1 cellular context compared by ENCODE assay signal in the genomic region with DNA sequence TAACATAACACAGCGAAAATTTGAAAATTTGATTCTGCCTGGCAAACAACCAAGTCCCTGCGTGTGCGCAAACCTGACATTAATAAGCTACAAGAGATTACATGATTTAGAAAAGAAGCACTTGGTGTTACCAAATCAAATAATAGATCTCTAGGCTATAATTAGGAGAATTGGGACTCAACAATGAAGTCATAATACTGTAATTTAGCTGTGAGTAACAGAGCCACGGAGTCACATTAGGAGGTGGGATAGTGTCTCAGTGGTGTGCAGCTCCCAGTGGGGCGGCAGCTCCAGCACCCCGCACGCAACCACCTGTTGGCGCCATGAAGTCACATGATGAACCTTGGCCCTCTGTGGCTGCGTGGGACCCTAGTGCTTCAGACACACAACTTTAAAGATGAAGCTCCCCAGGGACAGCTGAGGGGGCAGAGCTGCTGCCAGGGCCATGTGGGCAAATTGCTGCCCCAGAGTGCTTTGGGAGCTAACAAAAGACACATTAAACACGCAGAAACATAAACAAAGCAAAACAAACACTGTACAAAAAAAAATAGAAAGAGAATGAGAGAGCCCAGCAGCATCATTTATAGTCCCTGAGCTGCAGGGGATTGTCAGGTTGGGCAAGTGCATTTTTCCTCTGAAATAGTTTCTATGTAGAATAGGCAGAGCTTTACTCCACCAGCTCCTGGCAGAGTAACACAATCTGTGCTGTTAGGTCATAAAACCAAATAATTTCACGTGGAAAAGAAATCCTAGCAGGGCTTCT.
TF ChIP-seq lines count a peak whose summit lies in the region.

No MANE protein-coding gene starts in this region.

TF ChIP-seq in H1, 55 proteins besides CTCF, POLR2A, EP300 and RAD21:
- TF ChIP-seq NRF1 (IDR thresholded peaks at IDR 0.05; ENCODE audit: low read depth, low read length) (no peak), TAF7 (optimal IDR thresholded peaks at IDR 0.05; ENCODE audit: borderline replicate concordance, low read depth, low read length) (no peak), POU5F1 (IDR thresholded peaks at IDR 0.05; ENCODE audit: low read depth, low read length) (no peak), CTBP2 (IDR thresholded peaks at IDR 0.05; ENCODE audit: borderline replicate concordance, insufficient read depth, insufficient read length, low read length) (no peak), FOSL1 (IDR thresholded peaks at IDR 0.05; ENCODE audit: insufficient read depth, low read depth, low read length) (no peak), BCL11A (IDR thresholded peaks at IDR 0.05; ENCODE audit: low read depth in 2 of 2, low read length in 2 of 2) (no peak), MAFK (IDR thresholded peaks at IDR 0.05; ENCODE audit: low read depth, low read length) (no peak), SAP30 (IDR thresholded peaks at IDR 0.05; ENCODE audit: insufficient read depth, insufficient replicate concordance, low read length) (no peak), CBX5 (IDR thresholded peaks at IDR 0.05; ENCODE audit: low read depth, low read length) (no peak), TCF12 (IDR thresholded peaks at IDR 0.05; ENCODE audit: low read depth, low read length) (no peak), CHD2 (IDR thresholded peaks at IDR 0.05; ENCODE audit: low read length) (no peak), TAF1 (IDR thresholded peaks at IDR 0.05; ENCODE audit: low read depth, low read length) (no peak)
- TF ChIP-seq, protein P1, sequence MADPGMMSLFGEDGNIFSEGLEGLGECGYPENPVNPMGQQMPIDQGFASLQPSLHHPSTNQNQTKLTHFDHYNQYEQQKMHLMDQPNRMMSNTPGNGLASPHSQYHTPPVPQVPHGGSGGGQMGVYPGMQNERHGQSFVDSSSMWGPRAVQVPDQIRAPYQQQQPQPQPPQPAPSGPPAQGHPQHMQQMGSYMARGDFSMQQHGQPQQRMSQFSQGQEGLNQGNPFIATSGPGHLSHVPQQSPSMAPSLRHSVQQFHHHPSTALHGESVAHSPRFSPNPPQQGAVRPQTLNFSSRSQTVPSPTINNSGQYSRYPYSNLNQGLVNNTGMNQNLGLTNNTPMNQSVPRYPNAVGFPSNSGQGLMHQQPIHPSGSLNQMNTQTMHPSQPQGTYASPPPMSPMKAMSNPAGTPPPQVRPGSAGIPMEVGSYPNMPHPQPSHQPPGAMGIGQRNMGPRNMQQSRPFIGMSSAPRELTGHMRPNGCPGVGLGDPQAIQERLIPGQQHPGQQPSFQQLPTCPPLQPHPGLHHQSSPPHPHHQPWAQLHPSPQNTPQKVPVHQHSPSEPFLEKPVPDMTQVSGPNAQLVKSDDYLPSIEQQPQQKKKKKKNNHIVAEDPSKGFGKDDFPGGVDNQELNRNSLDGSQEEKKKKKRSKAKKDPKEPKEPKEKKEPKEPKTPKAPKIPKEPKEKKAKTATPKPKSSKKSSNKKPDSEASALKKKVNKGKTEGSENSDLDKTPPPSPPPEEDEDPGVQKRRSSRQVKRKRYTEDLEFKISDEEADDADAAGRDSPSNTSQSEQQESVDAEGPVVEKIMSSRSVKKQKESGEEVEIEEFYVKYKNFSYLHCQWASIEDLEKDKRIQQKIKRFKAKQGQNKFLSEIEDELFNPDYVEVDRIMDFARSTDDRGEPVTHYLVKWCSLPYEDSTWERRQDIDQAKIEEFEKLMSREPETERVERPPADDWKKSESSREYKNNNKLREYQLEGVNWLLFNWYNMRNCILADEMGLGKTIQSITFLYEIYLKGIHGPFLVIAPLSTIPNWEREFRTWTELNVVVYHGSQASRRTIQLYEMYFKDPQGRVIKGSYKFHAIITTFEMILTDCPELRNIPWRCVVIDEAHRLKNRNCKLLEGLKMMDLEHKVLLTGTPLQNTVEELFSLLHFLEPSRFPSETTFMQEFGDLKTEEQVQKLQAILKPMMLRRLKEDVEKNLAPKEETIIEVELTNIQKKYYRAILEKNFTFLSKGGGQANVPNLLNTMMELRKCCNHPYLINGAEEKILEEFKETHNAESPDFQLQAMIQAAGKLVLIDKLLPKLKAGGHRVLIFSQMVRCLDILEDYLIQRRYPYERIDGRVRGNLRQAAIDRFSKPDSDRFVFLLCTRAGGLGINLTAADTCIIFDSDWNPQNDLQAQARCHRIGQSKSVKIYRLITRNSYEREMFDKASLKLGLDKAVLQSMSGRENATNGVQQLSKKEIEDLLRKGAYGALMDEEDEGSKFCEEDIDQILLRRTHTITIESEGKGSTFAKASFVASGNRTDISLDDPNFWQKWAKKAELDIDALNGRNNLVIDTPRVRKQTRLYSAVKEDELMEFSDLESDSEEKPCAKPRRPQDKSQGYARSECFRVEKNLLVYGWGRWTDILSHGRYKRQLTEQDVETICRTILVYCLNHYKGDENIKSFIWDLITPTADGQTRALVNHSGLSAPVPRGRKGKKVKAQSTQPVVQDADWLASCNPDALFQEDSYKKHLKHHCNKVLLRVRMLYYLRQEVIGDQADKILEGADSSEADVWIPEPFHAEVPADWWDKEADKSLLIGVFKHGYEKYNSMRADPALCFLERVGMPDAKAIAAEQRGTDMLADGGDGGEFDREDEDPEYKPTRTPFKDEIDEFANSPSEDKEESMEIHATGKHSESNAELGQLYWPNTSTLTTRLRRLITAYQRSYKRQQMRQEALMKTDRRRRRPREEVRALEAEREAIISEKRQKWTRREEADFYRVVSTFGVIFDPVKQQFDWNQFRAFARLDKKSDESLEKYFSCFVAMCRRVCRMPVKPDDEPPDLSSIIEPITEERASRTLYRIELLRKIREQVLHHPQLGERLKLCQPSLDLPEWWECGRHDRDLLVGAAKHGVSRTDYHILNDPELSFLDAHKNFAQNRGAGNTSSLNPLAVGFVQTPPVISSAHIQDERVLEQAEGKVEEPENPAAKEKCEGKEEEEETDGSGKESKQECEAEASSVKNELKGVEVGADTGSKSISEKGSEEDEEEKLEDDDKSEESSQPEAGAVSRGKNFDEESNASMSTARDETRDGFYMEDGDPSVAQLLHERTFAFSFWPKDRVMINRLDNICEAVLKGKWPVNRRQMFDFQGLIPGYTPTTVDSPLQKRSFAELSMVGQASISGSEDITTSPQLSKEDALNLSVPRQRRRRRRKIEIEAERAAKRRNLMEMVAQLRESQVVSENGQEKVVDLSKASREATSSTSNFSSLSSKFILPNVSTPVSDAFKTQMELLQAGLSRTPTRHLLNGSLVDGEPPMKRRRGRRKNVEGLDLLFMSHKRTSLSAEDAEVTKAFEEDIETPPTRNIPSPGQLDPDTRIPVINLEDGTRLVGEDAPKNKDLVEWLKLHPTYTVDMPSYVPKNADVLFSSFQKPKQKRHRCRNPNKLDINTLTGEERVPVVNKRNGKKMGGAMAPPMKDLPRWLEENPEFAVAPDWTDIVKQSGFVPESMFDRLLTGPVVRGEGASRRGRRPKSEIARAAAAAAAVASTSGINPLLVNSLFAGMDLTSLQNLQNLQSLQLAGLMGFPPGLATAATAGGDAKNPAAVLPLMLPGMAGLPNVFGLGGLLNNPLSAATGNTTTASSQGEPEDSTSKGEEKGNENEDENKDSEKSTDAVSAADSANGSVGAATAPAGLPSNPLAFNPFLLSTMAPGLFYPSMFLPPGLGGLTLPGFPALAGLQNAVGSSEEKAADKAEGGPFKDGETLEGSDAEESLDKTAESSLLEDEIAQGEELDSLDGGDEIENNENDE (IDR thresholded peaks at IDR 0.05; ENCODE audit: insufficient replicate concordance, low read length), result no peak
TF ChIP-seq in H1: peak in this region for 0.
